ENCODE assay signal across 8 cellular contexts in the genomic region with DNA sequence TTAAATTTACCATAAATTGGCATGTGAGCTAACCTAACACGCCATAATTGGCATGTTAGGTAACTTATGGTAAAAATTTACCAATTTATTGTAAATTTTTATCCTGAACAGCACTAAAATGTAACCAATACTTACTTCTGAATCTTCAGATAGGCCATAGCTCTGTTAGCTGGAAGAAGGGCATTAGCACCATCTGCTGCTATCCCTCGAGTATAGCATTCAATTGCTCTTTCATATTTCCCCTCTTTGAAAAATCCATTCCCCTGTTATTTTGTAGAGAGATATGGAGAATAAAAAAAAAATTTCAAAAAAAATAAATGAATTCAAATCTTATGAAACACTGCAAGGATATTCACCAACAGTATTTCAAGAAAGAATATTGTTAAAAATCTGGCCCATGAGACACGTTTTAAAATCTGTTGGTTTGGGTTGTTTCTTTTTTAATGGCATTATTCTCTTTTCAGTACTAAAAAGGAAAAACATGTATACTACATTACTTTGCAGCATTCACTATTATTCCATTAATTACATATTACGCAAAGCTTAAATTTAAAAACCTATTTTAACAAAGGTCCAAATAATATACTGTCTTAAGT. TPM values are rescaled to one million over a fixed set of nuclear protein-coding genes. Genes with fewer than 3 reads are reported as not detected.
DNase-seq lines count a peak whose midpoint lies in the region; ATAC-seq and TF ChIP-seq lines count a peak whose summit lies in the region.

No MANE protein-coding gene starts in this region.

- H3K4me3 ChIP-seq in SK-N-SH (ENCODE audit: low read depth in 2 of 2, low read length in 1 of 2), result no peak overlapping the region
- H3K4me3 ChIP-seq in epithelial cell of proximal tubule (ENCODE audit: low read depth, low read length), result no peak overlapping the region

- no peak overlapping the region for H2AFZ ChIP-seq in SK-N-SH (ENCODE audit: low read depth)

- H3K79me2 ChIP-seq in SK-N-SH (ENCODE audit: insufficient read depth), result no peaks in the 10 kb centered on the region; the same call in 1 of the 2 replicates

- no peaks in the 10 kb centered on the region for H3K27me3 ChIP-seq in SK-N-SH (ENCODE audit: insufficient read depth)

- no peak overlapping the region for H3K4me3 Mint-ChIP-seq in osteocyte (ENCODE audit: unreplicated experiment)

- H3K27ac Mint-ChIP-seq in osteocyte (ENCODE audit: unreplicated experiment), result no peak overlapping the region

- TF ChIP-seq RAD21 in SK-N-SH (IDR thresholded peaks at IDR 0.05; ENCODE audit: low read length), result peak; percentile 84

- no peaks in the 10 kb centered on the region for H3K9me2 ChIP-seq in SK-N-SH

- no peak overlapping the region for H3K27ac ChIP-seq in SK-N-SH (ENCODE audit: low read depth in 2 of 2, low read length in 1 of 2)

- TF ChIP-seq CTCF in SK-N-SH (IDR thresholded peaks at IDR 0.05) (peak; percentile 83), epithelial cell of proximal tubule (conservative IDR thresholded peaks at IDR 0.05; ENCODE audit: low read depth, low read length) (peak; percentile 80), osteocyte (IDR thresholded peaks at IDR 0.05) (peak; percentile 80)

- H4K20me1 ChIP-seq in SK-N-SH (ENCODE audit: insufficient read depth), result no peaks in the 10 kb centered on the region

- H3K9me3 ChIP-seq in SK-N-SH, result no peaks in the 10 kb centered on the region

- no peak overlapping the region for H3K4me2 ChIP-seq in SK-N-SH

- no peaks in the 10 kb centered on the region for H3K4me1 Mint-ChIP-seq in osteocyte (ENCODE audit: unreplicated experiment)

- H3K36me3 ChIP-seq in SK-N-SH (replicated peaks in 1 of 2; ENCODE audit: control insufficient read depth in 1 of 2, insufficient read depth in 2 of 2, low read length in 1 of 2), result peaks cover 52 to 54% of the 10 kb centered on the region in 2 experiments

- no peaks in the 10 kb centered on the region for H3K27me3 Mint-ChIP-seq in osteocyte (ENCODE audit: unreplicated experiment)

- no peak overlapping the region for H3K9ac ChIP-seq in SK-N-SH

- CTCF ChIA-PET in SK-N-SH (lab: Yijun Ruan, JAX), result interaction anchor here (0.6 to 4.6 kb wide), 27 partner anchors 10 to 655 kb away, joined by 3 to 101 read pairs (median 5); a partner anchor contains a TSS

- H3K4me1 ChIP-seq in SK-N-SH (ENCODE audit: control insufficient read depth in 1 of 2, insufficient read depth in 2 of 2, low read depth in 1 of 2, low read length in 1 of 2), result no peaks in the 10 kb centered on the region

- WGBS in SK-N-SH (ENCODE audit: low lambda C conversion rate), result 74% methylated on average over 4 of the region's 4 CpGs

- no peak for TF ChIP-seq EP300 in SK-N-SH (IDR thresholded peaks at IDR 0.05; ENCODE audit: borderline replicate concordance in 1 of 2, low read depth in 1 of 2, low read length in 1 of 2)

- H3K9me3 Mint-ChIP-seq in osteocyte (ENCODE audit: unreplicated experiment), result no peaks in the 10 kb centered on the region

- peaks cover 4% of the 10 kb centered on the region for H3F3A ChIP-seq in SK-N-SH (replicated peaks; ENCODE audit: insufficient read depth)

- H3K36me3 Mint-ChIP-seq in osteocyte (ENCODE audit: unreplicated experiment), result peaks cover 9% of the 10 kb centered on the region

- POLR2A ChIA-PET in SK-N-SH (lab: Yijun Ruan, JAX), result no interaction called here

- peak; percentile 13 for DNase-seq in activated CD4-positive, alpha-beta T cell treated with anti-CD3 and anti-CD28 coated beads for 48 hours
- DNase-seq in activated CD4-positive, alpha-beta T cell treated with anti-CD3 and anti-CD28 coated beads, Interleukin-2, amount 50 U/mL, for 48 hours, result no peak
- DNase-seq in HT1080 (ENCODE audit: low read depth), result peak; percentile 34
- DNase-seq in SK-N-SH, result peak; percentile 44
- peak; percentile 12 for DNase-seq in epithelial cell of proximal tubule (ENCODE audit: low read depth)
- DNase-seq in osteocyte (ENCODE audit: extremely low spot score, unreplicated experiment), result no peak
- DNase-seq in NCI-H187 (lab: John Stamatoyannopoulos, UW), result no peak

- ATAC-seq in GM19397 (IDR thresholded peaks at IDR 0.05; ENCODE audit: unreplicated experiment), result no peak

TF ChIP-seq in SK-N-SH, 30 proteins besides CTCF, POLR2A, EP300 and RAD21:
- no peak for TF ChIP-seq TCF12 (IDR thresholded peaks at IDR 0.05)
- TF ChIP-seq SMC3 (IDR thresholded peaks at IDR 0.05; ENCODE audit: low read depth, low read length), result peak; percentile 75
TF ChIP-seq in SK-N-SH: peak in this region for 1.

RNA-seq across cellular contexts. Expression of a gene that starts 19.1 kb away (rescaled TPM):
- total RNA-seq in HT1080 (2014; rRNA removed; shearing (Covaris generic)), result 20.8 and 25.4 TPM in 2 replicates
- 20.8 and 26.8 TPM in 2 replicates for polyA plus RNA-seq in HT1080 (2015; cell fraction: cytosol; rRNA removed)
- polyA plus RNA-seq in HT1080 (2015; cell fraction: nucleus; rRNA removed), result 25.7 and 29.4 TPM in 2 replicates
- 6.7 and 9.3 TPM in 2 replicates for polyA plus RNA-seq in SK-N-SH (2012; rRNA removed)
- polyA plus RNA-seq in SK-N-SH (2012; cell fraction: cytosol; rRNA removed), result 11.0 and 15.7 TPM in 2 replicates
- polyA plus RNA-seq in SK-N-SH (2012; cell fraction: nucleus; rRNA removed), result 2.4 and 7.6 TPM in 2 replicates
- 19.2 and 23.1 TPM in 2 replicates for total RNA-seq in epithelial cell of proximal tubule
- 28.7 and 33.4 TPM in 2 replicates for total RNA-seq in osteocyte

RNA-seq across cellular contexts. Expression of a gene that starts 38.5 kb away (rescaled TPM):
- not detected in 2 replicates for total RNA-seq in HT1080 (2014; rRNA removed; shearing (Covaris generic))
- polyA plus RNA-seq in HT1080 (2015; cell fraction: cytosol; rRNA removed), result not detected in 2 replicates
- polyA plus RNA-seq in HT1080 (2015; cell fraction: nucleus; rRNA removed), result not detected in 2 replicates
- polyA plus RNA-seq in SK-N-SH (2012; rRNA removed), result not detected in 2 replicates
- polyA plus RNA-seq in SK-N-SH (2012; cell fraction: cytosol; rRNA removed), result not detected in 2 replicates
- not detected in 2 replicates for polyA plus RNA-seq in SK-N-SH (2012; cell fraction: nucleus; rRNA removed)
- not detected in 2 replicates for total RNA-seq in epithelial cell of proximal tubule
- total RNA-seq in osteocyte, result not detected in 2 replicates

Comparison
In these comparisons a context has a peak if more than half of its experiments do, and no peak if none do; other contexts are left out.
1. DNase-seq: peak in activated CD4-positive, alpha-beta T cell treated with anti-CD3 and anti-CD28 coated beads for 48 hours (single experiment), HT1080 (single experiment), SK-N-SH (single experiment) and epithelial cell of proximal tubule (single experiment); none in activated CD4-positive, alpha-beta T cell treated with anti-CD3 and anti-CD28 coated beads, Interleukin-2, amount 50 U/mL, for 48 hours (0 of 2), osteocyte (single experiment) and NCI-H187 (0 of 2).
2. Peak in every context shown above with its lines, with median percentiles within 50 percentile points of each other: CTCF ChIP-seq.